Comparison of ENCODE assay signal across 8 cellular contexts in genomic region chr1:8858888-8859706, GRCh38. TPM values are rescaled to one million over a fixed set of nuclear protein-coding genes. Genes with fewer than 3 reads are reported as not detected.
A peak's percentile ranks its signal among the peaks of the same experiment; 100 is the strongest.
DNase-seq lines count a peak whose midpoint lies in the region; ATAC-seq and TF ChIP-seq lines count a peak whose summit lies in the region.

No MANE protein-coding gene starts in this region.

- H3K4me3 Mint-ChIP-seq in T-helper 17 cell = peak overlapping the region; percentile 36

- no peaks in the 10 kb centered on the region for H3K27me3 Mint-ChIP-seq in T-helper 17 cell

- peak; percentile 80 for ATAC-seq in T-helper 17 cell
- no peak for ATAC-seq in lung (ENCODE audit: insufficient read depth, low FRiP score)
- ATAC-seq in upper lobe of right lung = peak; percentile 74
- no peak for ATAC-seq in GM18858 (IDR thresholded peaks at IDR 0.05; ENCODE audit: unreplicated experiment)

- H3K27me3 ChIP-seq in lung (ENCODE audit: control insufficient read depth, insufficient read depth) (no peaks in the 10 kb centered on the region), upper lobe of right lung (no peaks in the 10 kb centered on the region)

- H3K4me1 ChIP-seq in lung (ENCODE audit: control insufficient read depth in 2 of 2, insufficient read depth in 2 of 2, low read length in 2 of 2) (peaks cover 0 to 2% of the 10 kb centered on the region in 2 donors), upper lobe of right lung (peaks cover 18% of the 10 kb centered on the region)

- no peaks in the 10 kb centered on the region for H3K36me3 Mint-ChIP-seq in T-helper 17 cell (ENCODE audit: low read depth)

- intact Hi-C loops in upper lobe of right lung (cut with DNase I) = no loop called here

- H3K36me3 ChIP-seq in lung (ENCODE audit: control insufficient read depth in 2 of 2, insufficient read depth in 2 of 2, low read length in 2 of 2) (peaks cover 42 to 50% of the 10 kb centered on the region in 2 donors), upper lobe of right lung (peaks cover 73% of the 10 kb centered on the region)

- H3K9me3 ChIP-seq in T-helper 17 cell (ENCODE audit: control insufficient read depth, low read length, poor library complexity, severe bottlenecking) (no peaks in the 10 kb centered on the region), lung (ENCODE audit: control insufficient read depth in 2 of 2, insufficient read depth in 1 of 2, low read length in 1 of 2) (peaks cover 0 to 2% of the 10 kb centered on the region in 2 donors), upper lobe of right lung (no peaks in the 10 kb centered on the region)

- peak overlapping the region; percentile 25 to 43 for H3K27ac ChIP-seq in lung (ENCODE audit: low read depth in 1 of 2, low read length in 1 of 2)
- no peak overlapping the region for H3K27ac ChIP-seq in upper lobe of right lung

- WGBS in lung, 2 donors = 54 to 70% methylated on average over 12 of the region's 12 CpGs

- DNase-seq in DMS79 treated with DMSO at 0.1 percent for 48 hours (lab: John Stamatoyannopoulos, UW) = peak; percentile 53
- DNase-seq in DMS79 (lab: John Stamatoyannopoulos, UW) = no peak
- DNase-seq in LoVo (ENCODE audit: low spot score) = peak; percentile 30
- peak in 1 of 3 donors; percentile 33 for DNase-seq in T-helper 17 cell
- DNase-seq in cerebellum (ENCODE audit: low spot score) = peak; percentile 58
- no peak for DNase-seq in lung (ENCODE audit: low spot score)
- no peak for DNase-seq in upper lobe of right lung

- peaks cover 16% of the 10 kb centered on the region for H3K4me1 Mint-ChIP-seq in T-helper 17 cell

- H3K4me3 ChIP-seq in lung (no peak overlapping the region), upper lobe of right lung (no peak overlapping the region)

- peak overlapping the region; percentile 59 for H3K27ac Mint-ChIP-seq in T-helper 17 cell

- TF ChIP-seq CTCF in lung (IDR thresholded peaks at IDR 0.05; ENCODE audit: control extremely low read depth, extremely low read depth) = peak; percentile 37
- peak; percentile 65 for TF ChIP-seq CTCF in upper lobe of right lung (IDR thresholded peaks at IDR 0.05)

RNA-seq across cellular contexts. Expression of gene ENO1, which starts 19.4 kb away (rescaled TPM):
- total RNA-seq in T-helper 17 cell (100 to 1,000 TPM; 322 to 380 TPM), cerebellum (291 TPM), lung (1,000 to 10,000 TPM in 1 of 2 donors, 100 to 1,000 TPM in 1; 449 to 1,342 TPM), upper lobe of right lung (640 TPM)
- polyA plus RNA-seq in lung = 1,000 to 10,000 TPM in 1 of 2 donors, 100 to 1,000 TPM in 1; 577 to 1,784 TPM

RNA-seq across cellular contexts. Expression of gene RERE, which starts 41.7 kb away (rescaled TPM):
- 100 to 1,000 TPM; 102 to 108 TPM for total RNA-seq in T-helper 17 cell
- 578 TPM for total RNA-seq in cerebellum
- total RNA-seq in lung = 100 to 1,000 TPM in 1 of 2 donors, 10 to 100 TPM in 1; 89.1 to 207 TPM
- 10 to 100 TPM; 21.7 to 25.9 TPM for polyA plus RNA-seq in lung
- total RNA-seq in upper lobe of right lung = 99.6 TPM

Comparison
In these comparisons a context has a peak if more than half of its experiments do, and no peak if none do; other contexts are left out.
1. DNase-seq: peak in DMS79 treated with DMSO at 0.1 percent for 48 hours (single experiment), LoVo (single experiment) and cerebellum (single experiment); none in DMS79 (single experiment), lung (single experiment) and upper lobe of right lung (single experiment).
2. ATAC-seq: peak in T-helper 17 cell (single experiment) and upper lobe of right lung (single experiment); none in lung (single experiment) and GM18858 (single experiment).